8 cellular contexts compared by ENCODE assay signal in the genomic region with DNA sequence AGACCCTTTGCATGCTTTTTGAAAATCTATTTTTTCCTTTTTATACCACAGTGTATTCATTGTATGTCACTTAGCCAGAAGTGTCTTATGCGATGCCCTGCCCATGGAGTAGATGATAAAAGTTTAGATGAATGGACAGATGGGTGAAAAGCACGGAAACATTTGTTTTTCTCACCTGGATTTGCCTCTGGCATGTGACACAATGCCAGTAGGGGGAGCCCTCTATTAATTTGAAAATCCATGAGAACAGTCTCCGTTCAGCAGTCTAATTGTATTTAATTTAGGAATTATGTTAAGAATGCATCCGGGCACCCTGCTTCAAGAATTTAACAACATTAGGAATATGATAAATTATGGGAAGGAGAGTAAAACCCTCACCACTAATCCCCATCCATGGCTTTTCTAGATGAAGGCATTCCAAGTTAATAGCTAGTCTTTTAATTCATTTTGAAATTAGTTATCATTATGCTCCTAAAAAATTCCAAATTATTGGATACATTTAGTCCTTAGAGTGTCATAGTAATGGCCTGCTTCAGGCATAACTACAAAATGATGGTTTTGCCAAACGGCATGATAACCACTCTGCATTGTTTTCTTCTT. TPM values are rescaled to one million over a fixed set of nuclear protein-coding genes. Genes with fewer than 3 reads are reported as not detected.
DNase-seq lines count a peak whose midpoint lies in the region; ATAC-seq and TF ChIP-seq lines count a peak whose summit lies in the region.

No MANE protein-coding gene starts in this region.

- no peak for ATAC-seq in activated CD8-positive, alpha-beta memory T cell treated with anti-CD3 and anti-CD28 coated beads, Interleukin-2, amount 10 ng/mL, durations not matched to agents 7 days and 5 days

- H3K27me3 Mint-ChIP-seq in nephron progenitor cell (ENCODE audit: low read depth, poor library complexity) = no peaks in the 10 kb centered on the region
- H3K27me3 Mint-ChIP-seq in activated CD8-positive, alpha-beta memory T cell treated with anti-CD3 and anti-CD28 coated beads, Interleukin-2, amount 10 ng/mL, durations not matched to agents 7 days and 5 days = no peaks in the 10 kb centered on the region

- H3K27me3 ChIP-seq in vagina = no peaks in the 10 kb centered on the region

- peaks cover 47% of the 10 kb centered on the region for H3K36me3 Mint-ChIP-seq in nephron progenitor cell (ENCODE audit: low read depth)
- H3K36me3 Mint-ChIP-seq in activated CD8-positive, alpha-beta memory T cell treated with anti-CD3 and anti-CD28 coated beads, Interleukin-2, amount 10 ng/mL, durations not matched to agents 7 days and 5 days = peaks cover 7% of the 10 kb centered on the region

- H3K27ac Mint-ChIP-seq in nephron progenitor cell = no peak overlapping the region
- H3K27ac Mint-ChIP-seq in activated CD8-positive, alpha-beta memory T cell treated with anti-CD3 and anti-CD28 coated beads, Interleukin-2, amount 10 ng/mL, durations not matched to agents 7 days and 5 days = no peak overlapping the region

- TF ChIP-seq CTCF in NB4 (IDR thresholded peaks at IDR 0.05; ENCODE audit: low read depth, low read length) (peak; percentile 60), cardiac fibroblast (IDR thresholded peaks at IDR 0.05; ENCODE audit: low read depth, low read length) (peak; percentile 73), nephron progenitor cell (IDR thresholded peaks at IDR 0.05) (peak; percentile 56), vagina (IDR thresholded peaks at IDR 0.05) (no peak)

- H3K4me1 ChIP-seq in vagina = no peaks in the 10 kb centered on the region

- no peak overlapping the region for H3K4me3 Mint-ChIP-seq in nephron progenitor cell
- H3K4me3 Mint-ChIP-seq in activated CD8-positive, alpha-beta memory T cell treated with anti-CD3 and anti-CD28 coated beads, Interleukin-2, amount 10 ng/mL, durations not matched to agents 7 days and 5 days = no peak overlapping the region

- no peaks in the 10 kb centered on the region for H3K9me3 Mint-ChIP-seq in nephron progenitor cell
- no peaks in the 10 kb centered on the region for H3K9me3 Mint-ChIP-seq in activated CD8-positive, alpha-beta memory T cell treated with anti-CD3 and anti-CD28 coated beads, Interleukin-2, amount 10 ng/mL, durations not matched to agents 7 days and 5 days (ENCODE audit: low read depth)

- no peaks in the 10 kb centered on the region for H3K9me3 ChIP-seq in vagina

- H3K4me3 ChIP-seq in NB4 (ENCODE audit: low read depth, low read length) (no peak overlapping the region), cardiac fibroblast (replicated peaks in 1 of 2; ENCODE audit: low read depth in 2 of 2, low read length in 2 of 2) (no peak overlapping the region), vagina (no peak overlapping the region)

- peaks cover 2% of the 10 kb centered on the region for H3K4me1 Mint-ChIP-seq in nephron progenitor cell
- peaks cover 2% of the 10 kb centered on the region for H3K4me1 Mint-ChIP-seq in activated CD8-positive, alpha-beta memory T cell treated with anti-CD3 and anti-CD28 coated beads, Interleukin-2, amount 10 ng/mL, durations not matched to agents 7 days and 5 days

- no peaks in the 10 kb centered on the region for H3K36me3 ChIP-seq in vagina

- TF ChIP-seq POLR2A in NB4 (IDR thresholded peaks at IDR 0.05; ENCODE audit: extremely low read depth, insufficient read length) = no peak
- no peak for TF ChIP-seq POLR2A in vagina (IDR thresholded peaks at IDR 0.05)

- CTCF ChIA-PET in activated CD8-positive, alpha-beta memory T cell treated with anti-CD3 and anti-CD28 coated beads, Interleukin-2, amount 10 ng/mL, durations not matched to agents 7 days and 5 days (lab: Charles Lee) = interaction anchor here (0.8 to 2.6 kb wide), 7 partner anchors 13 to 270 kb away, joined by 3 to 20 read pairs (median 4); a partner anchor contains a TSS

- DNase-seq in activated CD4-positive, alpha-beta T cell treated with anti-CD3 and anti-CD28 coated beads for 4 hours = peak; percentile 14 to 19
- DNase-seq in activated CD4-positive, alpha-beta T cell treated with anti-CD3 and anti-CD28 coated beads, Interleukin-2, amount 50 U/mL, for 4 hours = no peak
- DNase-seq in NB4 (ENCODE audit: low read depth) (peak; percentile 23), cardiac fibroblast (ENCODE audit: low read depth in 2 of 2) (peak; percentile 51 to 58), nephron progenitor cell (peak; percentile 4), vagina (ENCODE audit: extremely low spot score in 2 of 2) (no peak), GF-D8 (lab: John Stamatoyannopoulos, UW) (no peak)
- DNase-seq in activated CD8-positive, alpha-beta memory T cell treated with anti-CD3 and anti-CD28 coated beads, Interleukin-2, amount 10 ng/mL, durations not matched to agents 7 days and 5 days = no peak

- intact Hi-C loops in vagina (cut with DNase I) = no loop called here

- H3K27ac ChIP-seq in vagina = no peak overlapping the region

RNA-seq across cellular contexts. Expression of a gene that starts 55.3 kb away (rescaled TPM):
- 10 to 100 TPM; 32.5 to 35.4 TPM for total RNA-seq in activated CD8-positive, alpha-beta memory T cell treated with anti-CD3 and anti-CD28 coated beads, Interleukin-2, amount 10 ng/mL, durations not matched to agents 7 days and 5 days
- total RNA-seq in vagina = 33.4 TPM

Comparison
In these comparisons a context has a peak if more than half of its experiments do, and no peak if none do; other contexts are left out.
1. DNase-seq: peak in activated CD4-positive, alpha-beta T cell treated with anti-CD3 and anti-CD28 coated beads for 4 hours (2 of 2), NB4 (single experiment), cardiac fibroblast (2 of 2) and nephron progenitor cell (single experiment); none in activated CD4-positive, alpha-beta T cell treated with anti-CD3 and anti-CD28 coated beads, Interleukin-2, amount 50 U/mL, for 4 hours (0 of 2), activated CD8-positive, alpha-beta memory T cell treated with anti-CD3 and anti-CD28 coated beads, Interleukin-2, amount 10 ng/mL, durations not matched to agents 7 days and 5 days (single experiment), vagina (0 of 2) and GF-D8 (single experiment).
2. CTCF ChIP-seq: peak in NB4 (single experiment), cardiac fibroblast (single experiment) and nephron progenitor cell (single experiment); none in vagina (0 of 3).